Comparison of ENCODE assay signal across 8 cellular contexts in the genomic region with DNA sequence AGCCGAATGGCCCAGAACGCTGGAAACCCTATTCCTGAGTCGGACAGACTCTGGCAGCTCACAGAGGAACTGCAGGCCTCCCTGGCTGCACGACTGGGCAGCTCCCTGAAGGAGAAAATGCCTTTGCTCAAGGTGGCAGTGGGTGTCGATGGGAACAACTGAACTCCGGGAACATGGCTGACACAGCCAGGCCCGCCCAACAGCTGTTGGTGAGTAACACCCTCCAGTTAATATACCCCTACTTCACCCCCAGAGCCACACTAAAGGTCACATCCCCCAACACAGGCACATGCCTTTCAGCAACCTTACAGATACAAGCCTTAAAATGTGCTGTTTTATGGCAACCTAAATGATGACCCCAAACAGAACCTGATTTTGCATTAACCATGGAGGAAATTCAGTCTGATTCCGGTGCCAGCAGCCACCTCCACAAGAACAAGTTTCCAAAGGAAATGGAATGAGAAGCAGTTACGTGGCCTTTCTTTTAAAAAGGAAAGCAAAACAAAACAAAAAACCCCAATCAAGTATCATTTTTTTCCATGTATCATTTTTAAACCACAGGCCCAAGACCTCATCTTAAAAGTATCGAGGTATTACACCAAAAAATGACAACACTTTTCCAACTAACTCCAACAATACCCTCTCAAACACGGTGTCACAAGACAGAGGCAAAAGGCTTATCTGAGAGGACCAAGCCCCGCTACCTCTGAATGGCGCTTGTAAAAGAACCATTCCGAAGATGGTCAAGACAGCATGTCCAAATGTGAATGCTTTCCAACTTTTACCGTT. TPM values are rescaled to one million over a fixed set of nuclear protein-coding genes. Genes with fewer than 3 reads are reported as not detected.
A peak's percentile ranks its signal among the peaks of the same experiment; 100 is the strongest.
DNase-seq lines count a peak whose midpoint lies in the region; ATAC-seq, FAIRE-seq and TF ChIP-seq lines count a peak whose summit lies in the region.

No MANE protein-coding gene starts in this region.

- peak overlapping the region; percentile 87 for H3K4me3 Mint-ChIP-seq in WTC11
- peak overlapping the region; percentile 97 for H3K4me3 Mint-ChIP-seq in chondrocyte (ENCODE audit: unreplicated experiment)

- TF ChIP-seq CTCF in HCT116 (IDR thresholded peaks at IDR 0.05 in 2 of 3, conservative IDR thresholded peaks at IDR 0.05 in 1 of 3; ENCODE audit: borderline replicate concordance in 1 of 3, insufficient read depth in 1 of 3, low read depth in 2 of 3, low read length in 2 of 3) (no peak), WTC11 (IDR thresholded peaks at IDR 0.05) (no peak), chondrocyte (IDR thresholded peaks at IDR 0.05) (no peak), HepG2 (CRISPR knock-in tag; IDR thresholded peaks at IDR 0.05) (no peak), A673 (conservative IDR thresholded peaks at IDR 0.05; ENCODE audit: low read depth, low read length) (no peak)

- H3K27ac ChIP-seq in HCT116 (ENCODE audit: low read depth, low read length) = no peak overlapping the region
- H3K27ac ChIP-seq in HepG2 (ENCODE audit: extremely low read length, insufficient read depth, low read length) = peak overlapping the region; percentile 80
- no peak overlapping the region for H3K27ac ChIP-seq in A673 (ENCODE audit: low read depth, low read length, poor library complexity, severe bottlenecking)

- RAD21 ChIA-PET in HCT116 (lab: Charles Lee; ENCODE audit: low non-redundant PET in 1 of 2, low total read pairs in 2 of 2, uncharacterized antibody in 2 of 2, unreplicated experiment in 2 of 2) = no interaction called here

- peaks cover 57% of the 10 kb centered on the region for H3K27me3 Mint-ChIP-seq in WTC11 (ENCODE audit: low read depth)
- H3K27me3 Mint-ChIP-seq in chondrocyte (ENCODE audit: low read depth) = no peaks in the 10 kb centered on the region

- intact Hi-C loops in HCT116 (cut with micrococcal nuclease) (no loop called here), HepG2 (cut with micrococcal nuclease; ENCODE audit: unreplicated experiment) (loop anchor here (5.0 kb wide), 2 partner anchors 59 to 154 kb away; partner anchors contain the start of gene SMC5), A673 (cut with micrococcal nuclease; ENCODE audit: unreplicated experiment) (loop anchor here (10.0 kb wide), 1 partner anchor 157 kb away; the partner anchor contains the start of gene SMC5)

- peaks cover 49% of the 10 kb centered on the region for H3K4me1 Mint-ChIP-seq in WTC11
- H3K4me1 Mint-ChIP-seq in chondrocyte (ENCODE audit: low read depth) = peaks cover 65% of the 10 kb centered on the region

- no peak for FAIRE-seq in HepG2 (lab: Jason Lieb, UNC)

- H3K4me3 ChIP-seq in HCT116 (replicated peaks in 1 of 2; ENCODE audit: low read depth in 1 of 2, low read length in 2 of 2) = peak overlapping the region in 1 of 2 experiments; percentile 68; a peak in 2 of 4 replicates
- peak overlapping the region; percentile 74 to 88 (median 84) for H3K4me3 ChIP-seq in HepG2 (replicated peaks in 1 of 3; ENCODE audit: insufficient read depth in 1 of 3, low read depth in 2 of 3, low read length in 3 of 3)
- no peak overlapping the region for H3K4me3 ChIP-seq in A673 (ENCODE audit: low read depth, low read length, poor library complexity, severe bottlenecking)

- H3K9me2 ChIP-seq in HCT116 (ENCODE audit: insufficient read depth) = no peaks in the 10 kb centered on the region

- H3K4me1 ChIP-seq in HCT116 (ENCODE audit: control insufficient read depth in 1 of 2, insufficient read depth in 2 of 2, low read length in 2 of 2) (peaks cover 17 to 56% of the 10 kb centered on the region in 2 experiments; a peak in 3 of 4 replicates), HepG2 (ENCODE audit: insufficient read depth, low read length) (peaks cover 55% of the 10 kb centered on the region), A673 (ENCODE audit: insufficient read depth, low read length, poor library complexity, severe bottlenecking) (peaks cover 18% of the 10 kb centered on the region)

- CTCF ChIA-PET in HCT116 (lab: Charles Lee) = no interaction called here
- CTCF ChIA-PET in WTC11 (lab: Charles Lee) = no interaction called here
- CTCF ChIA-PET in HepG2 (lab: Yijun Ruan, JAX; ENCODE audit: low intra/inter-chr PET ratio, low total read pairs) = no interaction called here
- CTCF ChIA-PET in A673 (lab: Charles Lee) = interaction anchor here (0.9 kb wide), 1 partner anchor 191 kb away, joined by 3 read pairs; no protein-coding TSS in a partner anchor

- no peak overlapping the region for H3K27ac Mint-ChIP-seq in WTC11
- H3K27ac Mint-ChIP-seq in chondrocyte (ENCODE audit: unreplicated experiment) = peak overlapping the region; percentile 99

- TF ChIP-seq RAD21 in HCT116 (IDR thresholded peaks at IDR 0.05; ENCODE audit: low read depth) (no peak), HepG2 (CRISPR knock-in tag; IDR thresholded peaks at IDR 0.05) (no peak)

- H2AFZ ChIP-seq in HCT116 (ENCODE audit: low read depth, low read length, poor library complexity, severe bottlenecking) (peak overlapping the region; percentile 65), HepG2 (ENCODE audit: low read length) (no peak overlapping the region)

- H4K20me1 ChIP-seq in HCT116 (ENCODE audit: insufficient read depth) (no peaks in the 10 kb centered on the region), HepG2 (ENCODE audit: insufficient read depth, low read length) (peaks cover 16% of the 10 kb centered on the region; the same call in 1 of the 2 replicates)

- H3K9ac ChIP-seq in HCT116 (ENCODE audit: low read length) (peak overlapping the region; percentile 68), HepG2 (ENCODE audit: insufficient read depth, low read depth, low read length) (peak overlapping the region; percentile 89)

- TF ChIP-seq POLR2A in HCT116 (IDR thresholded peaks at IDR 0.05; ENCODE audit: borderline replicate concordance, extremely low read depth, insufficient read depth, insufficient read length) (no peak), HepG2 (IDR thresholded peaks at IDR 0.05; ENCODE audit: insufficient read depth in 1 of 2, low read depth in 2 of 2, low read length in 2 of 2) (no peak; a peak in 1 of 4 replicates)

- TF ChIP-seq EP300 in HepG2 (IDR thresholded peaks at IDR 0.05; ENCODE audit: low read depth in 2 of 2, low read length in 2 of 2) (no peak), HepG2 (CRISPR knock-in tag; IDR thresholded peaks at IDR 0.05; ENCODE audit: borderline replicate concordance) (no peak)

- H3K36me3 Mint-ChIP-seq in WTC11 (no peaks in the 10 kb centered on the region), chondrocyte (ENCODE audit: low read depth) (peaks cover 8% of the 10 kb centered on the region)

- POLR2A ChIA-PET in HCT116 (lab: Charles Lee) (interaction anchor here (1.5 kb wide), 1 partner anchor 9 kb away, joined by 4 read pairs; no protein-coding TSS in a partner anchor), WTC11 (lab: Charles Lee) (no interaction called here), HepG2 (lab: Yijun Ruan, JAX) (interaction anchor here (0.7 to 3.4 kb wide), 4 partner anchors 9 to 651 kb away, joined by 3 to 49 read pairs (median 6); partner anchors contain the start of gene PTAR1), A673 (lab: Charles Lee; ENCODE audit: low non-redundant PET) (no interaction called here)

- in situ Hi-C loops in HepG2 (cut with HindIII; ENCODE audit: extremely low pct_ligation_motif_present, low pct_unique_long_range_greater_than_20kb) = loop anchor here (10.0 kb wide), 1 partner anchor 147 kb away; no protein-coding TSS in a partner anchor

- no peaks in the 10 kb centered on the region for H3K79me2 ChIP-seq in HCT116 (ENCODE audit: insufficient read depth, low read length)
- peaks cover 61% of the 10 kb centered on the region for H3K79me2 ChIP-seq in HepG2 (ENCODE audit: insufficient read depth, low read length)

- H3K4me2 ChIP-seq in HCT116 (ENCODE audit: low read length) = peak overlapping the region; percentile 96
- peak overlapping the region; percentile 99 for H3K4me2 ChIP-seq in HepG2 (ENCODE audit: low read depth, low read length)

- H3K9me3 Mint-ChIP-seq in WTC11 (no peaks in the 10 kb centered on the region), chondrocyte (ENCODE audit: low read depth) (no peaks in the 10 kb centered on the region)

- no peak for ATAC-seq in HCT116
- no peak for ATAC-seq in WTC11
- ATAC-seq in HepG2 = 0 out of 3 replicates have a peak, but pooled peaks have one; percentile 2
- no peak for ATAC-seq in GM19395 (IDR thresholded peaks at IDR 0.05; ENCODE audit: unreplicated experiment)

- no peaks in the 10 kb centered on the region for H3K27me3 ChIP-seq in HCT116 (ENCODE audit: insufficient read depth, low read length)
- peaks cover 0 to 9% of the 10 kb centered on the region in 2 experiments; a peak in 2 of 5 replicates for H3K27me3 ChIP-seq in HepG2 (ENCODE audit: control insufficient read depth in 1 of 2, insufficient read depth in 2 of 2, low read length in 2 of 2)
- no peaks in the 10 kb centered on the region for H3K27me3 ChIP-seq in A673 (replicated peaks; ENCODE audit: insufficient read depth, low read depth, low read length, poor library complexity)

- 6% methylated on average over 14 of the region's 15 CpGs for WGBS in HepG2 (ENCODE audit: low lambda C conversion rate)

- H3K9me3 ChIP-seq in HCT116 (ENCODE audit: control insufficient read depth in 1 of 2, insufficient read depth in 1 of 2, low read depth in 1 of 2, low read length in 2 of 2) (no peaks in the 10 kb centered on the region), HepG2 (ENCODE audit: low read length) (no peaks in the 10 kb centered on the region), A673 (ENCODE audit: low read depth, low read length, poor library complexity, severe bottlenecking) (no peaks in the 10 kb centered on the region)

- BruUV-seq in HCT116 (replicated peaks; lab: Mats Ljungman, UMichigan) (TSS peak; percentile 62), HepG2 (replicated peaks; lab: Mats Ljungman, UMichigan) (TSS peak; percentile 48), A673 (replicated peaks; lab: Mats Ljungman, UMichigan) (no TSS peak)

- DNase-seq in HCT116 (ENCODE audit: low read depth, low spot score) = no peak
- no peak for DNase-seq in WTC11 (ENCODE audit: low spot score)
- DNase-seq in chondrocyte (ENCODE audit: low spot score) = no peak
- peak; percentile 9 for DNase-seq in HepG2 (ENCODE audit: low spot score)
- peak; percentile 39 for DNase-seq in stimulated activated CD8-positive, alpha-beta memory T cell treated with anti-CD3 and anti-CD28 coated beads, Interleukin-4, amount 100 ng/mL, for 24 hours (ENCODE audit: low read depth)
- no peak for DNase-seq in A673 (ENCODE audit: low spot score)
- no peak for DNase-seq in NOMO-1 treated with DMSO at 0.1 percent for 48 hours (lab: John Stamatoyannopoulos, UW; ENCODE audit: unreplicated experiment)

- H3K36me3 ChIP-seq in HCT116 (ENCODE audit: control insufficient read depth in 1 of 2, insufficient read depth in 2 of 2, low read length in 2 of 2) = no peaks in the 10 kb centered on the region
- H3K36me3 ChIP-seq in HepG2 (replicated peaks in 1 of 2; ENCODE audit: control insufficient read depth in 1 of 2, insufficient read depth in 2 of 2, low read length in 2 of 2) = no peaks in the 10 kb centered on the region
- H3K36me3 ChIP-seq in A673 (ENCODE audit: insufficient read depth, low read length, poor library complexity, severe bottlenecking) = no peaks in the 10 kb centered on the region

RNA-seq across cellular contexts. Expression of gene KLF9, which starts 3.1 kb away (rescaled TPM):
- total RNA-seq in HCT116 (2021; ENCODE audit: unreplicated experiment) (8.3 TPM), WTC11 (2021) (0.78 to 1.0 TPM (median 0.82 TPM) in 3 replicates), chondrocyte (29.8 to 32.7 TPM (median 31.0 TPM) in 3 replicates), HepG2 (2016; rRNA removed; fragmentation: Illumina TruSeq; extraction: Trizol) (5.7 and 7.2 TPM in 2 replicates), A673 (2021) (0.34 and 1.0 TPM in 2 replicates)
- polyA plus RNA-seq in HCT116 (2012) = 3.8 and 4.1 TPM in 2 replicates
- total RNA-seq in HepG2 (2016; cell fraction: cytosol; rRNA removed; fragmentation: Illumina TruSeq; extraction: Trizol; ENCODE audit: low read depth) = 0.79 and 0.81 TPM in 2 replicates
- total RNA-seq in HepG2 (2016; cell fraction: insoluble cytoplasmic fraction; rRNA removed; fragmentation: Illumina TruSeq; extraction: Trizol) = 5.6 and 6.3 TPM in 2 replicates
- 3.6 and 4.2 TPM in 2 replicates for total RNA-seq in HepG2 (2016; cell fraction: membrane; rRNA removed; fragmentation: Illumina TruSeq; extraction: Trizol)
- total RNA-seq in HepG2 (2016; cell fraction: nucleus; rRNA removed; fragmentation: Illumina TruSeq; extraction: Trizol) = 6.0 and 6.2 TPM in 2 replicates
- polyA plus RNA-seq in HepG2 (2011; rRNA removed) = 7.1 and 7.2 TPM in 2 replicates
- polyA plus RNA-seq in HepG2 (2011; cell fraction: cytosol; rRNA removed) = 5.3 and 5.8 TPM in 2 replicates
- 3.3 and 4.2 TPM in 2 replicates for polyA plus RNA-seq in HepG2 (2011; cell fraction: nucleus; rRNA removed)
- 8.3 and 8.5 TPM in 2 replicates for polyA plus RNA-seq in HepG2 (2012)
- 0.36 and 0.37 TPM in 2 replicates for polyA plus RNA-seq in HepG2 (2016; cell fraction: cytosol; fragmentation: Illumina TruSeq; extraction: Trizol; ENCODE audit: low read depth)
- polyA plus RNA-seq in HepG2 (2016; cell fraction: insoluble cytoplasmic fraction; fragmentation: Illumina TruSeq; extraction: Trizol; ENCODE audit: low read depth) = 7.0 TPM in 2 replicates
- 1.6 and 2.0 TPM in 2 replicates for polyA plus RNA-seq in HepG2 (2016; cell fraction: membrane; fragmentation: Illumina TruSeq; extraction: Trizol; ENCODE audit: low read depth)
- polyA plus RNA-seq in HepG2 (2016; cell fraction: nucleus; fragmentation: Illumina TruSeq; extraction: Trizol; ENCODE audit: insufficient read depth, low read depth) = 6.3 and 7.1 TPM in 2 replicates
- 2.5 and 9.7 TPM in 2 replicates for polyA minus RNA-seq in HepG2 (2011; rRNA and poly(A)+ RNA removed; ENCODE audit: low replicate concordance)
- polyA minus RNA-seq in HepG2 (2011; cell fraction: cytosol; rRNA and poly(A)+ RNA removed) = 7.8 and 8.0 TPM in 2 replicates
- 6.2 and 7.5 TPM in 2 replicates for polyA minus RNA-seq in HepG2 (2011; cell fraction: nucleus; rRNA and poly(A)+ RNA removed)

Comparison
In these comparisons a context has a peak if more than half of its experiments do, and no peak if none do; other contexts are left out.
1. DNase-seq: peak in HepG2 (single experiment) and stimulated activated CD8-positive, alpha-beta memory T cell treated with anti-CD3 and anti-CD28 coated beads, Interleukin-4, amount 100 ng/mL, for 24 hours (single experiment); none in HCT116 (single experiment), WTC11 (single experiment), chondrocyte (single experiment), A673 (single experiment) and NOMO-1 treated with DMSO at 0.1 percent for 48 hours (single experiment).
2. POLR2A ChIA-PET loops: an anchor here in HCT116 (1.5 kb wide) and HepG2 (0.7 to 3.4 kb wide); none called in WTC11 and A673.